In genomic region chr2:135984199-135985017, GRCh38 we compare ENCODE assay signal across 8 cellular contexts. TPM values are rescaled to one million over a fixed set of nuclear protein-coding genes. Genes with fewer than 3 reads are reported as not detected.
A peak's percentile ranks its signal among the peaks of the same experiment; 100 is the strongest.
DNase-seq lines count a peak whose midpoint lies in the region; ATAC-seq and TF ChIP-seq lines count a peak whose summit lies in the region.

No MANE protein-coding gene starts in this region.

- H3K4me2 ChIP-seq in skeletal muscle satellite cell (ENCODE audit: low read length): peak overlapping the region; percentile 84

- POLR2A ChIA-PET in activated CD4-positive, alpha-beta T cell treated with anti-CD3 and anti-CD28 coated beads, Interleukin-2, amount 10 ng/mL, durations not matched to agents 7 days and 5 days (lab: Charles Lee): interaction anchor here (0.5 kb wide), 1 partner anchor 152 kb away, joined by 5 read pairs; no protein-coding TSS in a partner anchor

- peak overlapping the region; percentile 96 for H3K27ac Mint-ChIP-seq in activated CD4-positive, alpha-beta T cell treated with anti-CD3 and anti-CD28 coated beads, Interleukin-2, amount 10 ng/mL, durations not matched to agents 7 days and 5 days

- CTCF ChIA-PET in activated CD4-positive, alpha-beta T cell treated with anti-CD3 and anti-CD28 coated beads, Interleukin-2, amount 10 ng/mL, durations not matched to agents 7 days and 5 days (lab: Charles Lee): interaction anchor here (0.6 to 1.3 kb wide), 3 partner anchors 18 to 401 kb away, joined by 3 to 5 read pairs (median 5); no protein-coding TSS in a partner anchor

- no peaks in the 10 kb centered on the region for H3K27me3 ChIP-seq in skeletal muscle satellite cell (ENCODE audit: control insufficient read depth, insufficient read depth, low read length)

- H3K9me3 Mint-ChIP-seq in activated CD4-positive, alpha-beta T cell treated with anti-CD3 and anti-CD28 coated beads, Interleukin-2, amount 10 ng/mL, durations not matched to agents 7 days and 5 days: peaks cover 3% of the 10 kb centered on the region

- H3K9ac ChIP-seq in skeletal muscle satellite cell (ENCODE audit: low read depth, low read length): peak overlapping the region; percentile 99

- peak overlapping the region; percentile 92 for H3K4me3 Mint-ChIP-seq in activated CD4-positive, alpha-beta T cell treated with anti-CD3 and anti-CD28 coated beads, Interleukin-2, amount 10 ng/mL, durations not matched to agents 7 days and 5 days

- H3K4me1 ChIP-seq in skeletal muscle satellite cell (ENCODE audit: control insufficient read depth, insufficient read depth, low read length): peaks cover 19% of the 10 kb centered on the region

- H3K36me3 Mint-ChIP-seq in activated CD4-positive, alpha-beta T cell treated with anti-CD3 and anti-CD28 coated beads, Interleukin-2, amount 10 ng/mL, durations not matched to agents 7 days and 5 days (ENCODE audit: low read depth): peaks cover 54% of the 10 kb centered on the region

- H3K4me3 ChIP-seq in fibroblast of the aortic adventitia (ENCODE audit: low read depth, low read length) (peak overlapping the region; percentile 95), skeletal muscle satellite cell (ENCODE audit: low read length) (peak overlapping the region; percentile 92)

- DNase-seq in activated CD4-positive, alpha-beta T cell treated with anti-CD3 and anti-CD28 coated beads, Interleukin-2, amount 10 ng/mL, durations not matched to agents 7 days and 5 days: no peak
- no peak for DNase-seq in activated CD4-positive, alpha-beta T cell treated with anti-CD3 and anti-CD28 coated beads for 48 hours
- DNase-seq in fibroblast of the aortic adventitia (ENCODE audit: low read depth) (no peak), kidney glomerular epithelial cell (lab: John Stamatoyannopoulos, UW) (no peak), superior temporal gyrus (ENCODE audit: extremely low spot score) (no peak)

- peak; percentile 44 for ATAC-seq in HG02938 (IDR thresholded peaks at IDR 0.05; ENCODE audit: unreplicated experiment)
- ATAC-seq in SK-N-SH treated with all-trans-retinoic acid at 6 μM for 48 hours: 0 out of 3 replicates have a peak, but pooled peaks have one; percentile 1

- peaks cover 65% of the 10 kb centered on the region for H3K4me1 Mint-ChIP-seq in activated CD4-positive, alpha-beta T cell treated with anti-CD3 and anti-CD28 coated beads, Interleukin-2, amount 10 ng/mL, durations not matched to agents 7 days and 5 days

- H3K36me3 ChIP-seq in skeletal muscle satellite cell (ENCODE audit: insufficient read depth, low read length): peaks cover 27% of the 10 kb centered on the region

- TF ChIP-seq CTCF in fibroblast of the aortic adventitia (IDR thresholded peaks at IDR 0.05; ENCODE audit: insufficient read depth, low read length): no peak

- H3K9me3 ChIP-seq in skeletal muscle satellite cell (replicated peaks; ENCODE audit: low read length): no peaks in the 10 kb centered on the region

- no peaks in the 10 kb centered on the region for H3K27me3 Mint-ChIP-seq in activated CD4-positive, alpha-beta T cell treated with anti-CD3 and anti-CD28 coated beads, Interleukin-2, amount 10 ng/mL, durations not matched to agents 7 days and 5 days

TF ChIP-seq in SK-N-SH treated with all-trans-retinoic acid at 6 μM for 48 hours, 23 proteins besides CTCF, POLR2A, EP300 and RAD21:
- TF ChIP-seq BACH2 (CRISPR knock-in tag; IDR thresholded peaks at IDR 0.05; ENCODE audit: borderline replicate concordance) (no peak), TSHZ2 (CRISPR knock-in tag; IDR thresholded peaks at IDR 0.05) (no peak), CSDC2 (CRISPR knock-in tag; IDR thresholded peaks at IDR 0.05) (no peak), ZNF565 (CRISPR knock-in tag; conservative IDR thresholded peaks at IDR 0.05; ENCODE audit: low read depth) (no peak), ZNF70 (CRISPR knock-in tag; IDR thresholded peaks at IDR 0.05) (no peak), OSR1 (CRISPR knock-in tag; IDR thresholded peaks at IDR 0.05) (no peak), ZFP3 (CRISPR knock-in tag; IDR thresholded peaks at IDR 0.05) (no peak), POU6F1 (CRISPR knock-in tag; IDR thresholded peaks at IDR 0.05; ENCODE audit: borderline replicate concordance, low read depth) (no peak), GLIS3 (CRISPR knock-in tag; IDR thresholded peaks at IDR 0.05) (no peak), PPARA (CRISPR knock-in tag; IDR thresholded peaks at IDR 0.05; ENCODE audit: borderline replicate concordance) (no peak), ARNTL (CRISPR knock-in tag; IDR thresholded peaks at IDR 0.05; ENCODE audit: borderline replicate concordance, low read depth) (no peak), ESRRG (CRISPR knock-in tag; IDR thresholded peaks at IDR 0.05) (no peak), ISL1 (CRISPR knock-in tag; IDR thresholded peaks at IDR 0.05) (no peak), CSRNP3 (CRISPR knock-in tag; IDR thresholded peaks at IDR 0.05) (no peak), TCF4 (CRISPR knock-in tag; IDR thresholded peaks at IDR 0.05; ENCODE audit: borderline replicate concordance) (no peak), ZC3H10 (CRISPR knock-in tag; IDR thresholded peaks at IDR 0.05) (no peak), CREB5 (CRISPR knock-in tag; IDR thresholded peaks at IDR 0.05; ENCODE audit: low read depth) (no peak), SNAI2 (CRISPR knock-in tag; IDR thresholded peaks at IDR 0.05) (no peak), ZFP30 (CRISPR knock-in tag; IDR thresholded peaks at IDR 0.05) (no peak), TOX (CRISPR knock-in tag; IDR thresholded peaks at IDR 0.05; ENCODE audit: borderline replicate concordance) (no peak)

RNA-seq across cellular contexts. Expression of gene DARS1, which starts 1.0 kb away (rescaled TPM):
- 10 to 100 TPM; 90.8 to 90.9 TPM for total RNA-seq in activated CD4-positive, alpha-beta T cell treated with anti-CD3 and anti-CD28 coated beads, Interleukin-2, amount 10 ng/mL, durations not matched to agents 7 days and 5 days
- 89.0 and 98.2 TPM in 2 replicates for total RNA-seq in fibroblast of the aortic adventitia (ENCODE audit: low replicate concordance)
- total RNA-seq in skeletal muscle satellite cell (2012; rRNA removed): 120 and 143 TPM in 2 replicates
